10 cellular contexts compared by ENCODE assay signal in the genomic region with DNA sequence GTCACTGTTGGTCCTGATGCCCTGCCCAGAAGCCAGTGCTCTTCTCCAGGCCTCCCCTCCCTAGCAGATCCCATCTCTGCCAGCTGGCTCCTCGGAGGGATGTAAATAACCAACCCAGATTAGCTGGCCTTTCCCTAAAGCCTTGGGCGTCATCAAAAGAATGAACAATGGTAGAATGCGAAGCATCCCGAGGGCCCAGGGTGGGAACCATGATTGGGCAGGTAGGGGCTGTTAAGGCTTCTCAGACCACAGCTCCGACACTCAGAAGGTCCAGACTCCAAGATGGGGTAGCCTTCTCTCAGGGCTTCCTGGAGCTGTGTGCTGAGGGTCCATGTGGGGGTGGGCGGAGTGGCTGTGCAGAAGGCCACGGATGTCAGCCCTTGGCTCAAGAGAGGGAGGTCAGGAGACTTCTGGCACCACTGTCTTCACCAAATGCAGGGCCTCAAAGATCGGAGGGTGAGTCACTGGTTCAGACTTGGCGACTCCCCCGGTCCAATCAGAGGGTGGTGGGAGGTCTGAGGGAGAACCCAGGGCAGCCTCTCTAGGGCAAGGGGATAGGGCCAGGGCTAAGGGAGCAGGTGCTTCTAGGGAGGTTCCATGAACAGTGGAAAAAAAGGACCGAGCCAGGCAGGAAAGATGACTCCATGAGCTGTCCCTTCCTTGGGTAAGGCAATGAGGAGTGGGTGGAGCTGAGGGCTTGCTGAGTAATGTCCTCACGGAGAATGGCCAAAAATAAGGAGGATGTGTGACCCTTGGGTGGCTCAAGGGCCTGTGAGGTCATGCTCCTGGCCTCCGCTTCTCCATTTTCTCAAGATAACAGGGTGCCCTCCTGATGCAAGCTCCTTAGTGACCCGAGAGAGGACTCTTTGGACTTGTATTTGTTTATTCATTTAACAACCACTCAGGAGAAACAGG. TPM values are rescaled to one million over a fixed set of nuclear protein-coding genes. Genes with fewer than 3 reads are reported as not detected.
DNase-seq lines count a peak whose midpoint lies in the region; ATAC-seq, FAIRE-seq and TF ChIP-seq lines count a peak whose summit lies in the region.
"Had no signal": no experiment of that assay in that cellular context is flagged by ENCODE, and none has a peak within 500 bp of the region (broad histone marks: within the 10 kb centered on the region; RNA-seq: fewer than 3 reads in every experiment).

No MANE protein-coding gene starts in this region.

- no peak for ATAC-seq in GM18870 (IDR thresholded peaks at IDR 0.05; ENCODE audit: unreplicated experiment)

- peak overlapping the region in 2 of 3 donors; percentile 16 to 22 for H3K4me3 ChIP-seq in skeletal muscle tissue (ENCODE audit: low read length in 3 of 3)

- no peaks in the 10 kb centered on the region for H3K9me3 ChIP-seq in skeletal muscle tissue (ENCODE audit: control insufficient read depth in 3 of 3, low read length in 3 of 3)

- H3K27ac ChIP-seq in skeletal muscle tissue (ENCODE audit: low read depth, low read length): peak overlapping the region; percentile 81

- peak; percentile 28 for DNase-seq in GOT3 (lab: John Stamatoyannopoulos, UW)
- peak; percentile 77 for DNase-seq in SKM-1 treated with dmso at 0.1 percent for 144 hours (lab: John Stamatoyannopoulos, UW; ENCODE audit: unreplicated experiment)
- peak; percentile 34 for DNase-seq in fibroblast of the conjunctiva (ENCODE audit: low read depth)
- DNase-seq in T1000 (lab: John Stamatoyannopoulos, UW): no peak
- DNase-seq in NCI-H1092 treated with DMSO at 0.1 percent for 48 hours (lab: John Stamatoyannopoulos, UW): no peak
- no peak for DNase-seq in GM12891 (ENCODE audit: insufficient read length, low spot score)
- DNase-seq: activated gamma-delta T cell had no signal

- no peak for TF ChIP-seq POLR2A in GM12891 (IDR thresholded peaks at IDR 0.05; ENCODE audit: low read depth, low read length)

- H3K36me3 ChIP-seq in skeletal muscle tissue (ENCODE audit: control insufficient read depth in 3 of 3, insufficient read depth in 3 of 3, low read length in 3 of 3): no peaks in the 10 kb centered on the region

- peaks cover 51 to 57% (median 51%) of the 10 kb centered on the region in 3 donors for H3K4me1 ChIP-seq in skeletal muscle tissue (ENCODE audit: control insufficient read depth in 3 of 3, insufficient read depth in 3 of 3, low read length in 3 of 3)

- H3K9ac ChIP-seq in skeletal muscle tissue (ENCODE audit: low read depth in 1 of 3, low read length in 3 of 3): peak overlapping the region in 1 of 3 donors; percentile 50

- no peaks in the 10 kb centered on the region for H3K27me3 ChIP-seq in skeletal muscle tissue (ENCODE audit: control insufficient read depth in 3 of 3, insufficient read depth in 3 of 3, low read length in 3 of 3)

- FAIRE-seq in GM12891 (lab: Jason Lieb, UNC): no peak

TF ChIP-seq in GM12891, 5 proteins besides CTCF, POLR2A, EP300 and RAD21:
- no peak for TF ChIP-seq PAX5 (IDR thresholded peaks at IDR 0.05; ENCODE audit: insufficient read depth, low read length, severe bottlenecking)
- TF ChIP-seq POLR2AphosphoS5 (IDR thresholded peaks at IDR 0.05; ENCODE audit: low read depth, low read length): no peak
- TF ChIP-seq POU2F2 (IDR thresholded peaks at IDR 0.05; ENCODE audit: low read depth, low read length): no peak
- TF ChIP-seq TAF1 (IDR thresholded peaks at IDR 0.05; ENCODE audit: low read depth, low read length): no peak
- no peak for TF ChIP-seq SPI1 (IDR thresholded peaks at IDR 0.05; ENCODE audit: low read depth, low read length)
TF ChIP-seq in GM12891: peak in this region for 0.

RNA-seq across cellular contexts. Expression of a gene that starts 58.4 kb away (rescaled TPM):
- total RNA-seq in skeletal muscle tissue: not detected
- polyA plus RNA-seq in GM12891 (2012; ENCODE audit: low read depth, missing spikeins): not detected
- total RNA-seq: lung microvascular endothelial cell had no signal

Comparison
In these comparisons a context has a peak if more than half of its experiments do, and no peak if none do; other contexts are left out.
1. DNase-seq: peak in GOT3 (single experiment), SKM-1 treated with dmso at 0.1 percent for 144 hours (single experiment) and fibroblast of the conjunctiva (single experiment); none in T1000 (single experiment), NCI-H1092 treated with DMSO at 0.1 percent for 48 hours (single experiment) and GM12891 (single experiment).